ENCODE assay signal across 9 cellular contexts in genomic region chr19:18920400-18920799, GRCh38. TPM values are rescaled to one million over a fixed set of nuclear protein-coding genes. Genes with fewer than 3 reads are reported as not detected.
DNase-seq lines count a peak whose midpoint lies in the region; ATAC-seq lines count a peak whose summit lies in the region.
"Had no signal": no experiment of that assay in that cellular context is flagged by ENCODE, and none has a peak within 500 bp of the region (broad histone marks: within the 10 kb centered on the region; RNA-seq: fewer than 3 reads in every experiment).

No MANE protein-coding gene starts in this region.

- peaks cover 14% of the 10 kb centered on the region for H3K4me1 Mint-ChIP-seq in T-helper 1 cell treated with Interleukin-12 subunit alpha and Interleukin-12 subunit beta and Interleukin-4 antibody, amounts not matched to agents 30 μg/mL and 1 μg/mL, for 36 hours (ENCODE audit: low read depth)
- H3K4me1 Mint-ChIP-seq in activated T-helper 17 cell treated with anti-CD3 and anti-CD28 coated beads, Interleukin-2, amount 50 U/mL, for 72 hours = no peaks in the 10 kb centered on the region
- peaks cover 19 to 40% of the 10 kb centered on the region in 2 donors for H3K4me1 Mint-ChIP-seq in stimulated activated naive B cell treated with anti-CD40 and anti-IgM and Interleukin-4, amounts not matched to agents 10 μg/mL and 1 μg/mL and 100 μg/mL, for 72 hours

- H3K4me3 Mint-ChIP-seq in T-helper 1 cell treated with Interleukin-12 subunit alpha and Interleukin-12 subunit beta and Interleukin-4 antibody, amounts not matched to agents 30 μg/mL and 1 μg/mL, for 36 hours = peak overlapping the region; percentile 94
- peak overlapping the region; percentile 90 for H3K4me3 Mint-ChIP-seq in activated T-helper 17 cell treated with anti-CD3 and anti-CD28 coated beads, Interleukin-2, amount 50 U/mL, for 72 hours
- H3K4me3 Mint-ChIP-seq in stimulated activated naive B cell treated with anti-CD40 and anti-IgM and Interleukin-4, amounts not matched to agents 10 μg/mL and 1 μg/mL and 100 μg/mL, for 72 hours = peak overlapping the region; percentile 88 to 93

- H3K27me3 Mint-ChIP-seq in T-helper 1 cell treated with Interleukin-12 subunit alpha and Interleukin-12 subunit beta and Interleukin-4 antibody, amounts not matched to agents 30 μg/mL and 1 μg/mL, for 36 hours (ENCODE audit: low read depth) = no peaks in the 10 kb centered on the region
- H3K27me3 Mint-ChIP-seq in activated T-helper 17 cell treated with anti-CD3 and anti-CD28 coated beads, Interleukin-2, amount 50 U/mL, for 72 hours = no peaks in the 10 kb centered on the region
- H3K27me3 Mint-ChIP-seq in stimulated activated naive B cell treated with anti-CD40 and anti-IgM and Interleukin-4, amounts not matched to agents 10 μg/mL and 1 μg/mL and 100 μg/mL, for 72 hours = no peaks in the 10 kb centered on the region

- peaks cover 21% of the 10 kb centered on the region for H3K36me3 Mint-ChIP-seq in T-helper 1 cell treated with Interleukin-12 subunit alpha and Interleukin-12 subunit beta and Interleukin-4 antibody, amounts not matched to agents 30 μg/mL and 1 μg/mL, for 36 hours (ENCODE audit: low read depth)
- peaks cover 90% of the 10 kb centered on the region for H3K36me3 Mint-ChIP-seq in activated T-helper 17 cell treated with anti-CD3 and anti-CD28 coated beads, Interleukin-2, amount 50 U/mL, for 72 hours (ENCODE audit: low read depth)
- H3K36me3 Mint-ChIP-seq in stimulated activated naive B cell treated with anti-CD40 and anti-IgM and Interleukin-4, amounts not matched to agents 10 μg/mL and 1 μg/mL and 100 μg/mL, for 72 hours = peaks cover 33 to 45% of the 10 kb centered on the region in 2 donors

- no peak for ATAC-seq in activated T-helper 17 cell treated with anti-CD3 and anti-CD28 coated beads, Interleukin-2, amount 50 U/mL, for 72 hours (replicated peaks)
- no peak for ATAC-seq in stimulated activated naive B cell treated with anti-CD40 and anti-IgM and Interleukin-4, amounts not matched to agents 10 μg/mL and 1 μg/mL and 100 μg/mL, for 72 hours (replicated peaks)
- ATAC-seq in HG02870 (IDR thresholded peaks at IDR 0.05; ENCODE audit: unreplicated experiment) = no peak
- no peak for ATAC-seq in HG03280 (IDR thresholded peaks at IDR 0.05; ENCODE audit: unreplicated experiment)

- H3K27ac Mint-ChIP-seq in T-helper 1 cell treated with Interleukin-12 subunit alpha and Interleukin-12 subunit beta and Interleukin-4 antibody, amounts not matched to agents 30 μg/mL and 1 μg/mL, for 36 hours = peak overlapping the region; percentile 89
- peak overlapping the region; percentile 95 for H3K27ac Mint-ChIP-seq in activated T-helper 17 cell treated with anti-CD3 and anti-CD28 coated beads, Interleukin-2, amount 50 U/mL, for 72 hours
- H3K27ac Mint-ChIP-seq in stimulated activated naive B cell treated with anti-CD40 and anti-IgM and Interleukin-4, amounts not matched to agents 10 μg/mL and 1 μg/mL and 100 μg/mL, for 72 hours = peak overlapping the region; percentile 96

- DNase-seq in T-helper 1 cell (no peak), glomerular visceral epithelial cell (ENCODE audit: extremely low spot score) (no peak)
- DNase-seq in stimulated activated naive B cell treated with anti-CD40 and anti-IgM and Interleukin-4, amounts not matched to agents 10 μg/mL and 1 μg/mL and 100 μg/mL, for 72 hours = no peak

- H3K9me3 Mint-ChIP-seq in T-helper 1 cell treated with Interleukin-12 subunit alpha and Interleukin-12 subunit beta and Interleukin-4 antibody, amounts not matched to agents 30 μg/mL and 1 μg/mL, for 36 hours = no peaks in the 10 kb centered on the region
- no peaks in the 10 kb centered on the region for H3K9me3 Mint-ChIP-seq in activated T-helper 17 cell treated with anti-CD3 and anti-CD28 coated beads, Interleukin-2, amount 50 U/mL, for 72 hours
- H3K9me3 Mint-ChIP-seq in stimulated activated naive B cell treated with anti-CD40 and anti-IgM and Interleukin-4, amounts not matched to agents 10 μg/mL and 1 μg/mL and 100 μg/mL, for 72 hours = no peaks in the 10 kb centered on the region

- peak overlapping the region; percentile 83 for H3K4me3 ChIP-seq in iPS-18c (ENCODE audit: insufficient read depth, low read depth, low read length)

- peaks cover 2% of the 10 kb centered on the region for H3K9me3 ChIP-seq in iPS-18c (ENCODE audit: control insufficient read depth, insufficient read depth, low read length)

RNA-seq across cellular contexts. Expression of gene DDX49, which starts 0.9 kb away (rescaled TPM):
- total RNA-seq in activated T-helper 17 cell treated with anti-CD3 and anti-CD28 coated beads, Interleukin-2, amount 50 U/mL, for 72 hours = 10 to 100 TPM; 33.7 to 54.4 TPM

RNA-seq across cellular contexts. Expression of gene COPE, which starts 1.2 kb away (rescaled TPM):
- 100 to 1,000 TPM; 166 to 171 TPM for total RNA-seq in activated T-helper 17 cell treated with anti-CD3 and anti-CD28 coated beads, Interleukin-2, amount 50 U/mL, for 72 hours

RNA-seq across cellular contexts. Expression of gene HOMER3, which starts 20.6 kb away (rescaled TPM):
- total RNA-seq in activated T-helper 17 cell treated with anti-CD3 and anti-CD28 coated beads, Interleukin-2, amount 50 U/mL, for 72 hours = 1 to 10 TPM in 1 of 2 donors, under 1 TPM in 1; 0.63 to 1.7 TPM
- total RNA-seq: T-helper 2 cell treated with Interferon-gamma antibody and Interleukin-4, amounts not matched to agents 100 ng/mL and 5 ng/mL, for 36 hours had no signal

RNA-seq across cellular contexts. Expression of gene CERS1, which starts 24.4 kb away (rescaled TPM):
- total RNA-seq in activated T-helper 17 cell treated with anti-CD3 and anti-CD28 coated beads, Interleukin-2, amount 50 U/mL, for 72 hours = not detected
- total RNA-seq: T-helper 2 cell treated with Interferon-gamma antibody and Interleukin-4, amounts not matched to agents 100 ng/mL and 5 ng/mL, for 36 hours had no signal
